In the genomic region with DNA sequence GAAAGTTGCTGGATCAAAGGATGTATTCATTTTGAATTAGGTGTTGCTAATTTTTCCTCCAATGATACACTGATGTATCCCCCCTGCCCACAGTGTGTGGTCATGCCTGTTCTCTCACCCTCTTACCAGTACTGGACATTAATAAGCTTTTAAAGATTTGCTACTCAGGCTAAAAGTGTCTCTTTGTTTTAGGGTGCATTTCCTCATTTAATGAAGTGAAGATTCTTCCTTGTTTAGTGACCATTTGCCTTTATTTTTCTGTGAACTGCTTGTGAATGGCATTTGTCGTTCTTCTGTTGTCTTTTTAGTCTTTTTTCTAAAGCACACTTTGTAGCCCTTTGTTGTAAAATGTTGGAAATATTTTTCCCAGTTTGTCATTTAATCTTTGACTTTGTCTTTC, we compare ENCODE assay signal across 1 cellular context.
TF ChIP-seq lines count a peak whose summit lies in the region.

No MANE protein-coding gene starts in this region.

TF ChIP-seq in GM23338, 12 proteins besides CTCF, POLR2A, EP300 and RAD21 (continued from another document):
- TF ChIP-seq, protein P1, sequence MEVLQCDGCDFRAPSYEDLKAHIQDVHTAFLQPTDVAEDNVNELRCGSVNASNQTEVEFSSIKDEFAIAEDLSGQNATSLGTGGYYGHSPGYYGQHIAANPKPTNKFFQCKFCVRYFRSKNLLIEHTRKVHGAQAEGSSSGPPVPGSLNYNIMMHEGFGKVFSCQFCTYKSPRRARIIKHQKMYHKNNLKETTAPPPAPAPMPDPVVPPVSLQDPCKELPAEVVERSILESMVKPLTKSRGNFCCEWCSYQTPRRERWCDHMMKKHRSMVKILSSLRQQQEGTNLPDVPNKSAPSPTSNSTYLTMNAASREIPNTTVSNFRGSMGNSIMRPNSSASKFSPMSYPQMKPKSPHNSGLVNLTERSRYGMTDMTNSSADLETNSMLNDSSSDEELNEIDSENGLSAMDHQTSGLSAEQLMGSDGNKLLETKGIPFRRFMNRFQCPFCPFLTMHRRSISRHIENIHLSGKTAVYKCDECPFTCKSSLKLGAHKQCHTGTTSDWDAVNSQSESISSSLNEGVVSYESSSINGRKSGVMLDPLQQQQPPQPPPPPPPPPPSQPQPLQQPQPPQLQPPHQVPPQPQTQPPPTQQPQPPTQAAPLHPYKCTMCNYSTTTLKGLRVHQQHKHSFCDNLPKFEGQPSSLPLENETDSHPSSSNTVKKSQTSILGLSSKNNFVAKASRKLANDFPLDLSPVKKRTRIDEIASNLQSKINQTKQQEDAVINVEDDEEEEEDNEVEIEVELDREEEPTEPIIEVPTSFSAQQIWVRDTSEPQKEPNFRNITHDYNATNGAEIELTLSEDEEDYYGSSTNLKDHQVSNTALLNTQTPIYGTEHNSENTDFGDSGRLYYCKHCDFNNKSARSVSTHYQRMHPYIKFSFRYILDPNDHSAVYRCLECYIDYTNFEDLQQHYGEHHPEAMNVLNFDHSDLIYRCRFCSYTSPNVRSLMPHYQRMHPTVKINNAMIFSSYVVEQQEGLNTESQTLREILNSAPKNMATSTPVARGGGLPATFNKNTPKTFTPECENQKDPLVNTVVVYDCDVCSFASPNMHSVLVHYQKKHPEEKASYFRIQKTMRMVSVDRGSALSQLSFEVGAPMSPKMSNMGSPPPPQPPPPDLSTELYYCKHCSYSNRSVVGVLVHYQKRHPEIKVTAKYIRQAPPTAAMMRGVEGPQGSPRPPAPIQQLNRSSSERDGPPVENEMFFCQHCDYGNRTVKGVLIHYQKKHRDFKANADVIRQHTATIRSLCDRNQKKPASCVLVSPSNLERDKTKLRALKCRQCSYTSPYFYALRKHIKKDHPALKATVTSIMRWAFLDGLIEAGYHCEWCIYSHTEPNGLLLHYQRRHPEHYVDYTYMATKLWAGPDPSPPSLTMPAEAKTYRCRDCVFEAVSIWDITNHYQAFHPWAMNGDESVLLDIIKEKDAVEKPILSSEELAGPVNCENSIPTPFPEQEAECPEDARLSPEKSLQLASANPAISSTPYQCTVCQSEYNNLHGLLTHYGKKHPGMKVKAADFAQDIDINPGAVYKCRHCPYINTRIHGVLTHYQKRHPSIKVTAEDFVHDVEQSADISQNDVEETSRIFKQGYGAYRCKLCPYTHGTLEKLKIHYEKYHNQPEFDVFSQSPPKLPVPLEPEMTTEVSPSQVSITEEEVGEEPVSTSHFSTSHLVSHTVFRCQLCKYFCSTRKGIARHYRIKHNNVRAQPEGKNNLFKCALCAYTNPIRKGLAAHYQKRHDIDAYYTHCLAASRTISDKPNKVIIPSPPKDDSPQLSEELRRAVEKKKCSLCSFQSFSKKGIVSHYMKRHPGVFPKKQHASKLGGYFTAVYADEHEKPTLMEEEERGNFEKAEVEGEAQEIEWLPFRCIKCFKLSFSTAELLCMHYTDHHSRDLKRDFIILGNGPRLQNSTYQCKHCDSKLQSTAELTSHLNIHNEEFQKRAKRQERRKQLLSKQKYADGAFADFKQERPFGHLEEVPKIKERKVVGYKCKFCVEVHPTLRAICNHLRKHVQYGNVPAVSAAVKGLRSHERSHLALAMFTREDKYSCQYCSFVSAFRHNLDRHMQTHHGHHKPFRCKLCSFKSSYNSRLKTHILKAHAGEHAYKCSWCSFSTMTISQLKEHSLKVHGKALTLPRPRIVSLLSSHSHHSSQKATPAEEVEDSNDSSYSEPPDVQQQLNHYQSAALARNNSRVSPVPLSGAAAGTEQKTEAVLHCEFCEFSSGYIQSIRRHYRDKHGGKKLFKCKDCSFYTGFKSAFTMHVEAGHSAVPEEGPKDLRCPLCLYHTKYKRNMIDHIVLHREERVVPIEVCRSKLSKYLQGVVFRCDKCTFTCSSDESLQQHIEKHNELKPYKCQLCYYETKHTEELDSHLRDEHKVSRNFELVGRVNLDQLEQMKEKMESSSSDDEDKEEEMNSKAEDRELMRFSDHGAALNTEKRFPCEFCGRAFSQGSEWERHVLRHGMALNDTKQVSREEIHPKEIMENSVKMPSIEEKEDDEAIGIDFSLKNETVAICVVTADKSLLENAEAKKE (CRISPR knock-in tag; IDR thresholded peaks at IDR 0.05) = no peak
